ENCODE assay signal across 27 cellular contexts in the genomic region with DNA sequence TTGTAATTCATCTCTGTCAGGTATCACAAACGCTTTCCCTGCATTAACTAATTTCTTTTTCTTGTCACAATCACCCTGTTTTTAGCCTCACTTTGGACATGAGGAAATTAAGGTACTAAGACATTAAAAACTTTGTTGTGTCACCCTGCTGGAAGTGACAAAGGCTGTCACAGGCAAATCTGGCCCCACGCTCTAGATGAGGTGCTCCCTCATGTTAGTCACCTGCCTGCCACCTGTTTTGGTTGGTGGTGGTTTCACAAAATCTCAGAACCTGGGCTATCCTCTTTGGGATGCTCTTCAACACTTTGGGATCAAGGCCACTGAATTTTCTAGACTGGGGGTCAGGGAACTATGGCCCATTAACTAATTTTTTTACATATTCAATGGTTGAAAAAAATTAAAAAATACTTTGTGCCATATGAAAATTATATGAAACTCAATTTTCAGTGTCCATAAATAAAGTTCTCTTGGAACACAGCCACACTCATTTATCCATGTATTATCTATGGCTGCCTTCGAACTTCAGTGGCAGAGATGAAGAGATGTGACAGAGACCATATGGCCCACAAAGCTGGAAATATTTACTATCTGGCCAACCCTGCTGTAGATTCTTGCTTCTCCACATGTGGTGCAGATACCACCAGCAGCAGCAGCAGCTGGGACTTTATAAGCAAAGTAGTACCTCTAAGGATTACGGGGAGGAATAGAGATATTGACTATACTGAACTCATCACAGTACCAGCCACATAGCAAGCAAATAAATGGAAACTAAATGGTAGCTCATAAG. TPM values are rescaled to one million over a fixed set of nuclear protein-coding genes. Genes with fewer than 3 reads are reported as not detected.
DNase-seq lines count a peak whose midpoint lies in the region; ATAC-seq, FAIRE-seq and TF ChIP-seq lines count a peak whose summit lies in the region.
"Had no signal": no experiment of that assay in that cellular context is flagged by ENCODE, and none has a peak within 500 bp of the region (broad histone marks: within the 10 kb centered on the region; RNA-seq: fewer than 3 reads in every experiment).

No MANE protein-coding gene starts in this region.

- DNase-seq in NCI-H2171 treated with DMSO at 0.1 percent for 48 hours (lab: John Stamatoyannopoulos, UW) (peak; percentile 17), NCI-H2171 (lab: John Stamatoyannopoulos, UW) (no peak), fibroblast of villous mesenchyme (ENCODE audit: low read depth) (peak; percentile 71), pancreas (no peak), HPDE6-E6E7 (ENCODE audit: extremely low spot score) (no peak), mucosa of descending colon (no peak)
- DNase-seq in stimulated activated naive CD8-positive, alpha-beta T cell treated with anti-CD3 and anti-CD28 coated beads, Interleukin-15, Interleukin-2, amounts not matched to agents 100 U/mL and 50 U/mL, for 24 hours: peak; percentile 32
- no peak for DNase-seq in stimulated activated naive CD8-positive, alpha-beta T cell treated with anti-CD3 and anti-CD28 coated beads, Interleukin-15, amount 100 ng/mL, for 72 hours
- DNase-seq: 8988T, adrenal gland, AML-193, brain microvascular endothelial cell, DMS79, endodermal cell, glutamatergic neuron, KG1, kidney glomerular epithelial cell, MV-4-11, NCI-H1694, NCI-H2227 treated with DMSO at 0.1 percent for 48 hours, NCI-H748 treated with DMSO at 0.1 percent for 48 hours, nucleus accumbens, retina, Right ventricle myocardium superior, spleen had no signal

- H3K9me3 Mint-ChIP-seq in stimulated activated naive CD8-positive, alpha-beta T cell treated with anti-CD3 and anti-CD28 coated beads, Interleukin-15, amount 100 ng/mL, for 72 hours: peaks cover 0 to 8% of the 10 kb centered on the region in 2 donors
- H3K9me3 Mint-ChIP-seq: endodermal cell had no signal

- peaks cover 22% of the 10 kb centered on the region for H3K4me1 Mint-ChIP-seq in stimulated activated naive CD8-positive, alpha-beta T cell treated with anti-CD3 and anti-CD28 coated beads, Interleukin-15, amount 100 ng/mL, for 72 hours
- H3K4me1 Mint-ChIP-seq: endodermal cell had no signal

- TF ChIP-seq CTCF in fibroblast of villous mesenchyme (IDR thresholded peaks at IDR 0.05; ENCODE audit: insufficient read depth, low read depth, low read length) (no peak), pancreas (IDR thresholded peaks at IDR 0.05) (no peak), mucosa of descending colon (IDR thresholded peaks at IDR 0.05) (no peak)

- 72 to 75% methylated on average over 4 of the region's 4 CpGs for WGBS in pancreas, 2 donors

- ATAC-seq in stimulated activated naive CD8-positive, alpha-beta T cell treated with anti-CD3 and anti-CD28 coated beads, Interleukin-15, Interleukin-2, amounts not matched to agents 100 U/mL and 50 U/mL, for 24 hours: peak; percentile 10
- no peak for ATAC-seq in stimulated activated naive CD8-positive, alpha-beta T cell treated with anti-CD3 and anti-CD28 coated beads, Interleukin-15, amount 100 ng/mL, for 72 hours
- ATAC-seq in pancreas (no peak), mucosa of descending colon (no peak)

- H3K27me3 Mint-ChIP-seq in stimulated activated naive CD8-positive, alpha-beta T cell treated with anti-CD3 and anti-CD28 coated beads, Interleukin-15, amount 100 ng/mL, for 72 hours: no peaks in the 10 kb centered on the region
- H3K27me3 Mint-ChIP-seq: type B pancreatic cell had no signal

- H3K27ac ChIP-seq in pancreas: no peak overlapping the region
- H3K27ac ChIP-seq: adrenal gland, brain microvascular endothelial cell, spleen had no signal

- FAIRE-seq in pancreas (lab: Jason Lieb, UNC): no peak
- FAIRE-seq: colon had no signal

- H3K36me3 ChIP-seq in pancreas: no peaks in the 10 kb centered on the region
- no peaks in the 10 kb centered on the region for H3K36me3 ChIP-seq in mucosa of descending colon (ENCODE audit: low read depth)
- H3K36me3 ChIP-seq: adrenal gland, brain microvascular endothelial cell had no signal

- H3K4me3 ChIP-seq in fibroblast of villous mesenchyme (ENCODE audit: low read depth, low read length) (no peak overlapping the region), pancreas (no peak overlapping the region), mucosa of descending colon (no peak overlapping the region)
- H3K4me3 ChIP-seq: adrenal gland, spleen had no signal

- H3K4me3 Mint-ChIP-seq in stimulated activated naive CD8-positive, alpha-beta T cell treated with anti-CD3 and anti-CD28 coated beads, Interleukin-15, amount 100 ng/mL, for 72 hours: no peak overlapping the region
- H3K4me3 Mint-ChIP-seq: endodermal cell, type B pancreatic cell had no signal

- H3K4me1 ChIP-seq in pancreas (no peaks in the 10 kb centered on the region), mucosa of descending colon (ENCODE audit: low read depth) (no peaks in the 10 kb centered on the region)

- H3K27ac Mint-ChIP-seq in stimulated activated naive CD8-positive, alpha-beta T cell treated with anti-CD3 and anti-CD28 coated beads, Interleukin-15, amount 100 ng/mL, for 72 hours: no peak overlapping the region
- H3K27ac Mint-ChIP-seq: endodermal cell had no signal

- H3K9me3 ChIP-seq in pancreas: no peaks in the 10 kb centered on the region
- no peaks in the 10 kb centered on the region for H3K9me3 ChIP-seq in mucosa of descending colon
- H3K9me3 ChIP-seq: adrenal gland had no signal

- intact Hi-C loops in pancreas (cut with DNase I): no loop called here
- intact Hi-C loops in mucosa of descending colon (cut with DNase I, micrococcal nuclease): no loop called here

- no peaks in the 10 kb centered on the region for H3K27me3 ChIP-seq in pancreas
- H3K27me3 ChIP-seq: adrenal gland, brain microvascular endothelial cell, spleen had no signal

RNA-seq across cellular contexts. Expression of a gene that starts 16.1 kb away (rescaled TPM):
- 3.5 and 3.9 TPM in 2 replicates for total RNA-seq in fibroblast of villous mesenchyme
- total RNA-seq in pancreas: 10 to 100 TPM in 5 of 6 donors, 1 to 10 TPM in 1; 9.3 to 59.2 (median 13.5) TPM
- 10 to 100 TPM; 13.9 to 14.5 TPM for polyA plus RNA-seq in pancreas
- 10 to 100 TPM; 49.3 to 65.2 (median 55.8) TPM for total RNA-seq in mucosa of descending colon

Comparison
In these comparisons a context has a peak if more than half of its experiments do, and no peak if none do; other contexts are left out.
1. DNase-seq: peak in NCI-H2171 treated with DMSO at 0.1 percent for 48 hours (single experiment), stimulated activated naive CD8-positive, alpha-beta T cell treated with anti-CD3 and anti-CD28 coated beads, Interleukin-15, Interleukin-2, amounts not matched to agents 100 U/mL and 50 U/mL, for 24 hours (single experiment) and fibroblast of villous mesenchyme (single experiment); none in NCI-H2171 (single experiment), stimulated activated naive CD8-positive, alpha-beta T cell treated with anti-CD3 and anti-CD28 coated beads, Interleukin-15, amount 100 ng/mL, for 72 hours (0 of 2), pancreas (0 of 6), HPDE6-E6E7 (single experiment) and mucosa of descending colon (0 of 3).